Comparison of ENCODE assay signal across 20 cellular contexts in genomic region chr2:109265953-109266352, GRCh38.
DNase-seq lines count a peak whose midpoint lies in the region; ATAC-seq, FAIRE-seq and TF ChIP-seq lines count a peak whose summit lies in the region.
"Had no signal": no experiment of that assay in that cellular context is flagged by ENCODE, and none has a peak within 500 bp of the region (broad histone marks: within the 10 kb centered on the region; RNA-seq: fewer than 3 reads in every experiment).

No MANE protein-coding gene starts in this region.

- TF ChIP-seq RAD21 in HepG2 (CRISPR knock-in tag; IDR thresholded peaks at IDR 0.05) (no peak), K562 (CRISPR knock-in tag; conservative IDR thresholded peaks at IDR 0.05 in 1 of 2, IDR thresholded peaks at IDR 0.05 in 1 of 2) (no peak)

- H4K20me1 ChIP-seq in HepG2 (ENCODE audit: insufficient read depth, low read length) (no peaks in the 10 kb centered on the region), K562 (replicated peaks; ENCODE audit: control insufficient read depth, insufficient read depth, low read length) (0 out of 2 replicates have a peak, but pooled peaks cover 2% of the 10 kb centered on the region)

- H3K27ac ChIP-seq in HepG2 (ENCODE audit: extremely low read length, insufficient read depth, low read length): no peak overlapping the region
- no peak overlapping the region for H3K27ac ChIP-seq in right lobe of liver
- no peak overlapping the region for H3K27ac ChIP-seq in K562 (ENCODE audit: extremely low read depth, low read depth, low read length)
- H3K27ac ChIP-seq in right atrium auricular region: no peak overlapping the region

- TF ChIP-seq CTCF in HepG2 (CRISPR knock-in tag; IDR thresholded peaks at IDR 0.05) (no peak), right lobe of liver (IDR thresholded peaks at IDR 0.05) (no peak), K562 (IDR thresholded peaks at IDR 0.05 in 2 of 3, conservative IDR thresholded peaks at IDR 0.05 in 1 of 3; ENCODE audit: insufficient read depth in 2 of 3, low read depth in 1 of 3, low read length in 3 of 3) (no peak), right atrium auricular region (IDR thresholded peaks at IDR 0.05) (no peak)

- ATAC-seq in HepG2 (no peak), right lobe of liver (no peak), K562 (no peak)

- TF ChIP-seq POLR2A in HepG2 (IDR thresholded peaks at IDR 0.05; ENCODE audit: insufficient read depth in 1 of 2, low read depth in 2 of 2, low read length in 2 of 2) (no peak), right lobe of liver (IDR thresholded peaks at IDR 0.05) (no peak), K562 (conservative IDR thresholded peaks at IDR 0.05) (no peak)

- POLR2A ChIA-PET in HepG2 (lab: Yijun Ruan, JAX) (no interaction called here), K562 (lab: Yijun Ruan, JAX) (no interaction called here)

- 90% methylated on average over 5 of the region's 5 CpGs for WGBS in HepG2 (ENCODE audit: low lambda C conversion rate)
- WGBS in right lobe of liver (ENCODE audit: insufficient coverage, low coverage, low lambda C conversion rate, missing lambda C conversion rate): 89% methylated on average over 5 of the region's 5 CpGs
- WGBS in K562 (ENCODE audit: insufficient coverage, low coverage, missing lambda C conversion rate): 25% methylated on average over 5 of the region's 5 CpGs

- H3K4me3 ChIP-seq in HepG2 (replicated peaks in 1 of 3; ENCODE audit: insufficient read depth in 1 of 3, low read depth in 2 of 3, low read length in 3 of 3): no peak overlapping the region
- no peak overlapping the region for H3K4me3 ChIP-seq in right lobe of liver
- H3K4me3 ChIP-seq in K562: no peak overlapping the region
- no peak overlapping the region for H3K4me3 ChIP-seq in right atrium auricular region

- intact Hi-C loops in HepG2 (cut with micrococcal nuclease; ENCODE audit: unreplicated experiment) (no loop called here), right lobe of liver (cut with DNase I) (no loop called here), K562 (cut with micrococcal nuclease) (no loop called here)

- H3K79me2 ChIP-seq in HepG2 (ENCODE audit: insufficient read depth, low read length) (no peaks in the 10 kb centered on the region), K562 (ENCODE audit: control insufficient read depth, insufficient read depth, low read length) (no peaks in the 10 kb centered on the region)

- BruUV-seq in HepG2 (replicated peaks; lab: Mats Ljungman, UMichigan) (no TSS peak), K562 (replicated peaks; lab: Mats Ljungman, UMichigan) (no TSS peak)

- peak; percentile 86 for FAIRE-seq in HepG2 (lab: Jason Lieb, UNC)
- FAIRE-seq in K562 (lab: Jason Lieb, UNC): peak; percentile 52

- CTCF ChIA-PET in HepG2 (lab: Yijun Ruan, JAX; ENCODE audit: low intra/inter-chr PET ratio, low total read pairs) (no interaction called here), K562 (lab: Yijun Ruan, JAX; ENCODE audit: low intra/inter-chr PET ratio) (no interaction called here)

- H3K4me1 ChIP-seq in HepG2 (ENCODE audit: insufficient read depth, low read length) (peaks cover 28% of the 10 kb centered on the region), right lobe of liver (no peaks in the 10 kb centered on the region), K562 (replicated peaks in 1 of 2; ENCODE audit: control insufficient read depth in 2 of 2, insufficient read depth in 2 of 2, low read length in 2 of 2) (no peaks in the 10 kb centered on the region; a peak in 2 of 5 replicates), right atrium auricular region (peaks cover 0 to 46% of the 10 kb centered on the region in 2 donors)

- no peaks in the 10 kb centered on the region for H3K36me3 ChIP-seq in HepG2 (replicated peaks in 1 of 2; ENCODE audit: control insufficient read depth in 1 of 2, insufficient read depth in 2 of 2, low read length in 2 of 2)
- H3K36me3 ChIP-seq in right lobe of liver: no peaks in the 10 kb centered on the region
- H3K36me3 ChIP-seq in K562 (ENCODE audit: control insufficient read depth, insufficient read depth, low read length): no peaks in the 10 kb centered on the region
- H3K36me3 ChIP-seq in right atrium auricular region: no peaks in the 10 kb centered on the region

- in situ Hi-C loops in HepG2 (cut with HindIII; ENCODE audit: extremely low pct_ligation_motif_present, low pct_unique_long_range_greater_than_20kb): no loop called here
- in situ Hi-C loops in K562 (cut with MboI): no loop called here

- H3K27me3 ChIP-seq in HepG2 (ENCODE audit: control insufficient read depth in 1 of 2, insufficient read depth in 2 of 2, low read length in 2 of 2) (peaks cover 0 to 3% of the 10 kb centered on the region in 2 experiments; a peak in 1 of 5 replicates), right lobe of liver (no peaks in the 10 kb centered on the region), K562 (ENCODE audit: control insufficient read depth in 2 of 2, insufficient read depth in 2 of 2, low read length in 2 of 2) (peaks cover 3 to 43% of the 10 kb centered on the region in 2 experiments; a peak in 4 of 5 replicates), right atrium auricular region (no peaks in the 10 kb centered on the region)

- DNase-seq in HepG2 (ENCODE audit: low spot score) (no peak), right lobe of liver (no peak), K562 (ENCODE audit: extremely low read depth in 1 of 4, low spot score in 3 of 4) (no peak), mesenteric fat pad (ENCODE audit: low spot score) (peak; percentile 8), NCI-H526 treated with DMSO at 0.1 percent for 48 hours (lab: John Stamatoyannopoulos, UW) (no peak), OCI-M2 (lab: John Stamatoyannopoulos, UW; ENCODE audit: unreplicated experiment) (no peak), NCI-H2029 (lab: John Stamatoyannopoulos, UW) (no peak), right atrium auricular region (ENCODE audit: low spot score) (no peak)
- DNase-seq: 8988T, DMS53, EL, H7, KBM-7, NCI-H1105, NCI-H1694, NCI-H748 treated with DMSO at 0.1 percent for 48 hours, OCI-M1, RPMI8226, SHP77 treated with DMSO at 0.1 percent for 48 hours had no signal

- no peak for TF ChIP-seq EP300 in HepG2 (IDR thresholded peaks at IDR 0.05; ENCODE audit: low read depth in 2 of 2, low read length in 2 of 2)
- no peak for TF ChIP-seq EP300 in HepG2 (CRISPR knock-in tag; IDR thresholded peaks at IDR 0.05; ENCODE audit: borderline replicate concordance)
- TF ChIP-seq EP300 in K562 (IDR thresholded peaks at IDR 0.05; ENCODE audit: low read length): no peak

- H3K4me2 ChIP-seq in HepG2 (ENCODE audit: low read depth, low read length): no peak overlapping the region
- H3K4me2 ChIP-seq in K562 (ENCODE audit: insufficient read depth, low read length): no peak overlapping the region
- H3K4me2 ChIP-seq: SK-N-SH had no signal

- H2AFZ ChIP-seq in HepG2 (ENCODE audit: low read length) (no peak overlapping the region), K562 (ENCODE audit: low read depth, low read length) (no peak overlapping the region)

- H3K9me1 ChIP-seq in K562 (ENCODE audit: control insufficient read depth, insufficient read depth, low read length): no peaks in the 10 kb centered on the region

- H3K9ac ChIP-seq in HepG2 (ENCODE audit: insufficient read depth, low read depth, low read length) (no peak overlapping the region), K562 (ENCODE audit: insufficient read depth in 1 of 2, low read depth in 2 of 2, low read length in 2 of 2) (no peak overlapping the region)
- H3K9ac ChIP-seq: SK-N-SH had no signal

- H3K9me3 ChIP-seq in HepG2 (ENCODE audit: low read length) (no peaks in the 10 kb centered on the region), right lobe of liver (no peaks in the 10 kb centered on the region), K562 (replicated peaks; ENCODE audit: control insufficient read depth, insufficient read depth, low read depth, low read length) (no peaks in the 10 kb centered on the region), right atrium auricular region (no peaks in the 10 kb centered on the region)
- H3K9me3 ChIP-seq: SK-N-SH had no signal

TF ChIP-seq in HepG2, 621 proteins besides CTCF, POLR2A, EP300 and RAD21 (continues in another document):
- TF ChIP-seq ZFP36L1 (CRISPR knock-in tag; IDR thresholded peaks at IDR 0.05) (no peak), ZFP91 (CRISPR knock-in tag; IDR thresholded peaks at IDR 0.05; ENCODE audit: borderline replicate concordance) (no peak)

TF ChIP-seq in K562, 482 proteins besides CTCF, POLR2A, EP300 and RAD21 (continues in another document):
- TF ChIP-seq ZNF444 (CRISPR knock-in tag; IDR thresholded peaks at IDR 0.05): no peak
- TF ChIP-seq CHD2 (IDR thresholded peaks at IDR 0.05; ENCODE audit: low read depth, low read length): no peak
- TF ChIP-seq POLR2AphosphoS2 (IDR thresholded peaks at IDR 0.05; ENCODE audit: low read length): no peak
- no peak for TF ChIP-seq SMARCC2 (IDR thresholded peaks at IDR 0.05; ENCODE audit: low read depth)
- TF ChIP-seq SMAD4 (CRISPR knock-in tag; conservative IDR thresholded peaks at IDR 0.05): no peak
- TF ChIP-seq GATAD2A (IDR thresholded peaks at IDR 0.05): no peak
- TF ChIP-seq, protein P1, sequence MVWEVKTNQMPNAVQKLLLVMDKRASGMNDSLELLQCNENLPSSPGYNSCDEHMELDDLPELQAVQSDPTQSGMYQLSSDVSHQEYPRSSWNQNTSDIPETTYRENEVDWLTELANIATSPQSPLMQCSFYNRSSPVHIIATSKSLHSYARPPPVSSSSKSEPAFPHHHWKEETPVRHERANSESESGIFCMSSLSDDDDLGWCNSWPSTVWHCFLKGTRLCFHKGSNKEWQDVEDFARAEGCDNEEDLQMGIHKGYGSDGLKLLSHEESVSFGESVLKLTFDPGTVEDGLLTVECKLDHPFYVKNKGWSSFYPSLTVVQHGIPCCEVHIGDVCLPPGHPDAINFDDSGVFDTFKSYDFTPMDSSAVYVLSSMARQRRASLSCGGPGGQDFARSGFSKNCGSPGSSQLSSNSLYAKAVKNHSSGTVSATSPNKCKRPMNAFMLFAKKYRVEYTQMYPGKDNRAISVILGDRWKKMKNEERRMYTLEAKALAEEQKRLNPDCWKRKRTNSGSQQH (CRISPR knock-in tag; IDR thresholded peaks at IDR 0.05): peak; percentile 88; the same call in 1 of the 2 replicates
